ENCODE assay signal across 35 cellular contexts in genomic region chr6:88077305-88077704, GRCh38. TPM values are rescaled to one million over a fixed set of nuclear protein-coding genes. Genes with fewer than 3 reads are reported as not detected.
"Had no signal": no experiment of that assay in that cellular context is flagged by ENCODE, and none has a peak within 500 bp of the region (broad histone marks: within the 10 kb centered on the region; RNA-seq: fewer than 3 reads in every experiment).

No MANE protein-coding gene starts in this region.

- H3K27me3 ChIP-seq: ascending aorta, cardiac muscle cell had no signal

- FAIRE-seq: bronchial epithelial cell, TTC549 had no signal

- H3K4me1 ChIP-seq: ascending aorta had no signal

- H3K27ac ChIP-seq: ascending aorta, cardiac muscle cell, WERI-Rb-1 had no signal

- ATAC-seq: activated CD4-positive, alpha-beta T cell treated with anti-CD3 and anti-CD28 coated beads for 36 hours; activated CD4-positive, CD25-positive, alpha-beta regulatory T cell treated with anti-CD3 and anti-CD28 coated beads, Interleukin-2, amount 50 U/mL, for 24 hours; activated CD8-positive, alpha-beta memory T cell treated with anti-CD3 and anti-CD28 coated beads, Interleukin-2, amount 10 ng/mL, durations not matched to agents 7 days and 5 days; activated CD8-positive, alpha-beta T cell treated with anti-CD3 and anti-CD28 coated beads, Interleukin-2, amount 10 ng/mL, durations not matched to agents 7 days and 5 days; activated naive CD8-positive, alpha-beta T cell treated with anti-CD3 and anti-CD28 coated beads, Interleukin-2, amount 50 U/mL, for 24 hours; WTC11 had no signal

- H3K9me3 ChIP-seq: ascending aorta had no signal

- H3K36me3 ChIP-seq: ascending aorta, cardiac muscle cell, WERI-Rb-1 had no signal

- DNase-seq: activated CD4-positive, alpha-beta memory T cell treated with anti-CD3 and anti-CD28 coated beads, Interleukin-2, amount 10 ng/mL, durations not matched to agents 7 days and 5 days; activated CD4-positive, alpha-beta T cell treated with anti-CD3 and anti-CD28 coated beads for 1 hour; activated CD4-positive, alpha-beta T cell treated with anti-CD3 and anti-CD28 coated beads for 36 hours; activated CD4-positive, alpha-beta T cell treated with anti-CD3 and anti-CD28 coated beads for 48 hours; activated CD4-positive, alpha-beta T cell treated with anti-CD3 and anti-CD28 coated beads, Interleukin-2, amount 10 ng/mL, durations not matched to agents 7 days and 5 days; activated CD4-positive, alpha-beta T cell treated with anti-CD3 and anti-CD28 coated beads, Interleukin-2, amount 50 U/mL, for 48 hours; activated CD4-positive, CD25-positive, alpha-beta regulatory T cell; activated CD8-positive, alpha-beta memory T cell treated with anti-CD3 and anti-CD28 coated beads for 24 hours; activated CD8-positive, alpha-beta memory T cell treated with anti-CD3 and anti-CD28 coated beads, Interleukin-2, amount 10 ng/mL, durations not matched to agents 7 days and 5 days; activated CD8-positive, alpha-beta memory T cell treated with anti-CD3 and anti-CD28 coated beads, Interleukin-2, amount 50 U/mL, for 48 hours; activated CD8-positive, alpha-beta T cell treated with anti-CD3 and anti-CD28 coated beads, Interleukin-2, amount 10 ng/mL, durations not matched to agents 7 days and 5 days; activated effector memory CD4-positive, alpha-beta T cell treated with Interleukin-2 at 50 U/mL for 16 hours; activated gamma-delta T cell; activated naive CD4-positive, alpha-beta T cell treated with anti-CD3 and anti-CD28 coated beads, Interleukin-2, amount 10 ng/mL, durations not matched to agents 7 days and 5 days; activated naive CD4-positive, alpha-beta T cell treated with Interleukin-2 at 50 U/mL for 16 hours; activated naive CD8-positive, alpha-beta T cell treated with anti-CD3 and anti-CD28 coated beads, Interleukin-2, amount 10 ng/mL, durations not matched to agents 7 days and 5 days; activated naive CD8-positive, alpha-beta T cell treated with anti-CD3 and anti-CD28 coated beads, Interleukin-2, amount 50 U/mL, for 24 hours; activated T-cell treated with anti-CD3 and anti-CD28 coated beads, Interleukin-2, amount 50 U/mL, for 24 hours; activated T-cell treated with anti-CD3 and anti-CD28 coated beads, Interleukin-2, amount 50 U/mL, for 48 hours; amygdala; anterior cingulate cortex; caudate nucleus; cerebellar nuclear complex; T-helper 2 cell; T-helper 9 cell; WERI-Rb-1 had no signal

- H3K4me3 ChIP-seq: ascending aorta, cardiac muscle cell had no signal

RNA-seq across cellular contexts. Expression of gene SPACA1, which starts 29.7 kb away (rescaled TPM):
- total RNA-seq: activated CD4-positive, alpha-beta memory T cell treated with anti-CD3 and anti-CD28 coated beads, Interleukin-2, amount 10 ng/mL, durations not matched to agents 7 days and 5 days; activated CD4-positive, alpha-beta T cell treated with anti-CD3 and anti-CD28 coated beads for 36 hours; activated CD4-positive, alpha-beta T cell treated with anti-CD3 and anti-CD28 coated beads, Interleukin-2, amount 10 ng/mL, durations not matched to agents 7 days and 5 days; activated CD8-positive, alpha-beta memory T cell treated with anti-CD3 and anti-CD28 coated beads, Interleukin-2, amount 10 ng/mL, durations not matched to agents 7 days and 5 days; activated CD8-positive, alpha-beta T cell treated with anti-CD3 and anti-CD28 coated beads, Interleukin-2, amount 10 ng/mL, durations not matched to agents 7 days and 5 days; activated naive CD8-positive, alpha-beta T cell treated with anti-CD3 and anti-CD28 coated beads, Interleukin-2, amount 10 ng/mL, durations not matched to agents 7 days and 5 days; activated T-helper 2 cell treated with anti-CD3 and anti-CD28 coated beads, Interferon-gamma antibody, Interleukin-2, Interleukin-4, amounts not matched to agents 10 μg/mL and 5 μg/mL and 100 μg/mL, durations not matched to agents 14 hours and 24 hours and 36 hours; ascending aorta; bronchial epithelial cell; cardiac muscle cell; chondrocyte; WTC11 had no signal
- polyA plus RNA-seq: adipose tissue, cardiac muscle cell had no signal
